Comparison of ENCODE assay signal across 1 cellular context in the genomic region with DNA sequence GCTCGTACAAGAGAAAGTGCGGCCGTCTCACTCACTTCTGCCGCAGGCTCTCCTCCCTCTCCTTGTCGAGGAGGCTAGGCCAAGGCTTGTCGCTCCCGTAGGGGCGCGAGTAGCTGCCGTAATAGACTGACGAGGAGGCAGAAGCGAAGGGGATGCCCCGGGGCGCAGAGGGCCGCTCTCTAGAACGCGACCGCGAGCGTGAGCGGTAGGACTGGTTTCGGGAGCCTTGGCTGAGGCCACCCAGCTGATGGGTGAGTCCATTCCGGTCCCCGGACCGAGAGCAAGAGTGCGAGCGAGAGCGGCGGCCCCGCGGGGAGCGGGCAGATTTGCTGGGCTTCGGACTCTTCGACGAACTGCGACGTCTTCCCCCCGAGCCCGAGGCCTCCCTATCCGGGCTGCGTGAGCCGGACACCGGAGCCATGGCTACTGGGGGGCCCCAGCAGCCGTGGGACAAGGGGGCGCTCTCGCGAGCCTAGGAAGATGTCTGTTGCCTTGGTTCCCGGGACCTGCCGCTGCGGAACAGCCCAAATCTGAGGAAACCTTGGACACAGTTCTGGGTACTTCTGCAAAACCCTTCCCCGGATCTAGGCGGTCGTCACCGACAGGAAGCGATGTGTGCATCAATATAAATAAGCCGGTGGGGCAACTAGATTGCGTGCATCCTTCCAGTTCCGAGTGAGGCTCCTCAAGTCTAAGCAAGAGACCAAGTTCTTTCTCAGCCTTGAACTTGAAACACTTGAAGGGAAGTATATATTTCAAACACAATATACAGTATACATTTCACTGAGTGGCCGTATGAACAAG.
TF ChIP-seq lines count a peak whose summit lies in the region.

Gene NKAP, minus strand, starts transcription at position 567 of the 804 bp plus-strand sequence. Its CDS starts 146 bp downstream, at position 421.

TF ChIP-seq in HepG2, 621 proteins besides CTCF, POLR2A, EP300 and RAD21 (continued from another document and continues in another):
- TF ChIP-seq USF2 (IDR thresholded peaks at IDR 0.05; ENCODE audit: low read depth, low read length) (no peak), USF2 (CRISPR knock-in tag; IDR thresholded peaks at IDR 0.05; ENCODE audit: borderline replicate concordance) (0 out of 2 replicates have a peak, but pooled peaks have one; percentile 25), RBM22 (optimal IDR thresholded peaks at IDR 0.05; ENCODE audit: low read length) (no peak), GTF3A (CRISPR knock-in tag; conservative IDR thresholded peaks at IDR 0.05) (no peak), HNRNPUL1 (IDR thresholded peaks at IDR 0.05; ENCODE audit: low read depth, low read length) (no peak), AHR (CRISPR knock-in tag; IDR thresholded peaks at IDR 0.05) (no peak), ZKSCAN1 (IDR thresholded peaks at IDR 0.05; ENCODE audit: low read length) (no peak), ELF1 (CRISPR knock-in tag; IDR thresholded peaks at IDR 0.05) (peak; percentile 73), ZNF253 (CRISPR knock-in tag; IDR thresholded peaks at IDR 0.05; ENCODE audit: borderline replicate concordance) (no peak), DMTF1 (CRISPR knock-in tag; IDR thresholded peaks at IDR 0.05) (no peak), SIN3A (IDR thresholded peaks at IDR 0.05; ENCODE audit: borderline replicate concordance, low read depth, low read length) (no peak), MTA1 (CRISPR knock-in tag; IDR thresholded peaks at IDR 0.05; ENCODE audit: borderline replicate concordance) (no peak), PBX2 (CRISPR knock-in tag; IDR thresholded peaks at IDR 0.05) (no peak), POGZ (CRISPR knock-in tag; IDR thresholded peaks at IDR 0.05) (peak; percentile 58; the same call in 1 of the 2 replicates), ZBTB21 (CRISPR knock-in tag; IDR thresholded peaks at IDR 0.05) (no peak), ETS1 (CRISPR knock-in tag; IDR thresholded peaks at IDR 0.05) (no peak), IRX3 (CRISPR knock-in tag; IDR thresholded peaks at IDR 0.05; ENCODE audit: borderline replicate concordance, low read depth) (no peak), AGO2 (optimal IDR thresholded peaks at IDR 0.05; ENCODE audit: low read depth, low read length) (peak; percentile 55), HOXA3 (CRISPR knock-in tag; IDR thresholded peaks at IDR 0.05) (peak; percentile 65; the same call in 1 of the 2 replicates), ZNF609 (CRISPR knock-in tag; IDR thresholded peaks at IDR 0.05; ENCODE audit: borderline replicate concordance) (no peak), SUZ12 (IDR thresholded peaks at IDR 0.05; ENCODE audit: low read depth, low read length) (no peak), MNT (IDR thresholded peaks at IDR 0.05) (no peak), HOXA5 (CRISPR knock-in tag; IDR thresholded peaks at IDR 0.05) (no peak), ZNF713 (CRISPR knock-in tag; IDR thresholded peaks at IDR 0.05) (no peak), KDM5B (CRISPR knock-in tag; IDR thresholded peaks at IDR 0.05; ENCODE audit: borderline replicate concordance) (0 out of 2 replicates have a peak, but pooled peaks have one; percentile 54)
- TF ChIP-seq, protein P1, sequence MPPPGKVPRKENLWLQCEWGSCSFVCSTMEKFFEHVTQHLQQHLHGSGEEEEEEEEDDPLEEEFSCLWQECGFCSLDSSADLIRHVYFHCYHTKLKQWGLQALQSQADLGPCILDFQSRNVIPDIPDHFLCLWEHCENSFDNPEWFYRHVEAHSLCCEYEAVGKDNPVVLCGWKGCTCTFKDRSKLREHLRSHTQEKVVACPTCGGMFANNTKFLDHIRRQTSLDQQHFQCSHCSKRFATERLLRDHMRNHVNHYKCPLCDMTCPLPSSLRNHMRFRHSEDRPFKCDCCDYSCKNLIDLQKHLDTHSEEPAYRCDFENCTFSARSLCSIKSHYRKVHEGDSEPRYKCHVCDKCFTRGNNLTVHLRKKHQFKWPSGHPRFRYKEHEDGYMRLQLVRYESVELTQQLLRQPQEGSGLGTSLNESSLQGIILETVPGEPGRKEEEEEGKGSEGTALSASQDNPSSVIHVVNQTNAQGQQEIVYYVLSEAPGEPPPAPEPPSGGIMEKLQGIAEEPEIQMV (CRISPR knock-in tag; IDR thresholded peaks at IDR 0.05; ENCODE audit: low read depth), result no peak
- TF ChIP-seq, protein P2, sequence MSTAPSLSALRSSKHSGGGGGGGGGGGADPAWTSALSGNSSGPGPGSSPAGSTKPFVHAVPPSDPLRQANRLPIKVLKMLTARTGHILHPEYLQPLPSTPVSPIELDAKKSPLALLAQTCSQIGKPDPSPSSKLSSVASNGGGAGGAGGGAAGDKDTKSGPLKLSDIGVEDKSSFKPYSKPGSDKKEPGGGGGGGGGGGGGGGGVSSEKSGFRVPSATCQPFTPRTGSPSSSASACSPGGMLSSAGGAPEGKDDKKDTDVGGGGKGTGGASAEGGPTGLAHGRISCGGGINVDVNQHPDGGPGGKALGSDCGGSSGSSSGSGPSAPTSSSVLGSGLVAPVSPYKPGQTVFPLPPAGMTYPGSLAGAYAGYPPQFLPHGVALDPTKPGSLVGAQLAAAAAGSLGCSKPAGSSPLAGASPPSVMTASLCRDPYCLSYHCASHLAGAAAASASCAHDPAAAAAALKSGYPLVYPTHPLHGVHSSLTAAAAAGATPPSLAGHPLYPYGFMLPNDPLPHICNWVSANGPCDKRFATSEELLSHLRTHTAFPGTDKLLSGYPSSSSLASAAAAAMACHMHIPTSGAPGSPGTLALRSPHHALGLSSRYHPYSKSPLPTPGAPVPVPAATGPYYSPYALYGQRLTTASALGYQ (CRISPR knock-in tag; IDR thresholded peaks at IDR 0.05), result peak; percentile 32; the same call in 1 of the 2 replicates
- TF ChIP-seq, protein P3, sequence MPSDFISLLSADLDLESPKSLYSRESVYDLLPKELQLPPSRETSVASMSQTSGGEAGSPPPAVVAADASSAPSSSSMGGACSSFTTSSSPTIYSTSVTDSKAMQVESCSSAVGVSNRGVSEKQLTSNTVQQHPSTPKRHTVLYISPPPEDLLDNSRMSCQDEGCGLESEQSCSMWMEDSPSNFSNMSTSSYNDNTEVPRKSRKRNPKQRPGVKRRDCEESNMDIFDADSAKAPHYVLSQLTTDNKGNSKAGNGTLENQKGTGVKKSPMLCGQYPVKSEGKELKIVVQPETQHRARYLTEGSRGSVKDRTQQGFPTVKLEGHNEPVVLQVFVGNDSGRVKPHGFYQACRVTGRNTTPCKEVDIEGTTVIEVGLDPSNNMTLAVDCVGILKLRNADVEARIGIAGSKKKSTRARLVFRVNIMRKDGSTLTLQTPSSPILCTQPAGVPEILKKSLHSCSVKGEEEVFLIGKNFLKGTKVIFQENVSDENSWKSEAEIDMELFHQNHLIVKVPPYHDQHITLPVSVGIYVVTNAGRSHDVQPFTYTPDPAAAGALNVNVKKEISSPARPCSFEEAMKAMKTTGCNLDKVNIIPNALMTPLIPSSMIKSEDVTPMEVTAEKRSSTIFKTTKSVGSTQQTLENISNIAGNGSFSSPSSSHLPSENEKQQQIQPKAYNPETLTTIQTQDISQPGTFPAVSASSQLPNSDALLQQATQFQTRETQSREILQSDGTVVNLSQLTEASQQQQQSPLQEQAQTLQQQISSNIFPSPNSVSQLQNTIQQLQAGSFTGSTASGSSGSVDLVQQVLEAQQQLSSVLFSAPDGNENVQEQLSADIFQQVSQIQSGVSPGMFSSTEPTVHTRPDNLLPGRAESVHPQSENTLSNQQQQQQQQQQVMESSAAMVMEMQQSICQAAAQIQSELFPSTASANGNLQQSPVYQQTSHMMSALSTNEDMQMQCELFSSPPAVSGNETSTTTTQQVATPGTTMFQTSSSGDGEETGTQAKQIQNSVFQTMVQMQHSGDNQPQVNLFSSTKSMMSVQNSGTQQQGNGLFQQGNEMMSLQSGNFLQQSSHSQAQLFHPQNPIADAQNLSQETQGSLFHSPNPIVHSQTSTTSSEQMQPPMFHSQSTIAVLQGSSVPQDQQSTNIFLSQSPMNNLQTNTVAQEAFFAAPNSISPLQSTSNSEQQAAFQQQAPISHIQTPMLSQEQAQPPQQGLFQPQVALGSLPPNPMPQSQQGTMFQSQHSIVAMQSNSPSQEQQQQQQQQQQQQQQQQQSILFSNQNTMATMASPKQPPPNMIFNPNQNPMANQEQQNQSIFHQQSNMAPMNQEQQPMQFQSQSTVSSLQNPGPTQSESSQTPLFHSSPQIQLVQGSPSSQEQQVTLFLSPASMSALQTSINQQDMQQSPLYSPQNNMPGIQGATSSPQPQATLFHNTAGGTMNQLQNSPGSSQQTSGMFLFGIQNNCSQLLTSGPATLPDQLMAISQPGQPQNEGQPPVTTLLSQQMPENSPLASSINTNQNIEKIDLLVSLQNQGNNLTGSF (CRISPR knock-in tag; IDR thresholded peaks at IDR 0.05), result no peak
